Comparison of ENCODE assay signal across 31 cellular contexts in the genomic region with DNA sequence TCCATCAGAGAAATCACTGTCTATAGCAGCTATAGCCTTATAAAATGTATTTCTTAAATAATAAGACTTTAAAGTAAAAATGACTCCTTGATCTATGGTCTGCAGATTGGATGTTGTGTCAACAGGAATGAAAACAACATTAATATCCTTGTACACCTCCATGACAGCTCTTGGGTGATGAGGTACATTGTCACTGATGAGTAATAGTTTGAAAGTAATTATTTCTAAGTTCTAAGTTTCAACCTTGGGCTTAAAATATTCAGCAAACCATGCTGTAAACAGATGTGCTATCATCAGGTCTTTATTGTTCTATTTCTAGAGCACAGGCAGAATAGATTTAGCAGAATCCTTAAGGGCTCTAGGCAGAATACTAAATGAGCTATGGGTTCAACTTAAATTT.
"Had no signal": no experiment of that assay in that cellular context is flagged by ENCODE, and none has a peak within 500 bp of the region (broad histone marks: within the 10 kb centered on the region; RNA-seq: fewer than 3 reads in every experiment).

No MANE protein-coding gene starts in this region.

- H3K27me3 ChIP-seq: brain microvascular endothelial cell, heart left ventricle had no signal

- H3K9me3 ChIP-seq: heart left ventricle had no signal

- H3K4me1 ChIP-seq: heart left ventricle had no signal

- ATAC-seq: activated CD4-positive, CD25-positive, alpha-beta regulatory T cell treated with anti-CD3 and anti-CD28 coated beads, Interleukin-2, amount 50 U/mL, for 24 hours; activated CD8-positive, alpha-beta memory T cell treated with anti-CD3 and anti-CD28 coated beads, Interleukin-2, amount 10 ng/mL, durations not matched to agents 7 days and 5 days; activated CD8-positive, alpha-beta T cell treated with anti-CD3 and anti-CD28 coated beads, Interleukin-2, amount 10 ng/mL, durations not matched to agents 7 days and 5 days; esophagus mucosa; heart left ventricle; T-helper 17 cell had no signal

- H3K4me3 Mint-ChIP-seq: activated B cell treated with CpG ODN at 0.5 μM for 24 hours; activated CD8-positive, alpha-beta memory T cell treated with anti-CD3 and anti-CD28 coated beads, Interleukin-2, amount 10 ng/mL, durations not matched to agents 7 days and 5 days; activated CD8-positive, alpha-beta T cell treated with anti-CD3 and anti-CD28 coated beads, Interleukin-2, amount 10 ng/mL, durations not matched to agents 7 days and 5 days; activated naive CD8-positive, alpha-beta T cell; activated T-helper 1 cell treated with anti-CD3 and anti-CD28 coated beads, Interleukin-12 subunit alpha, Interleukin-12 subunit beta, Interleukin-2, Interleukin-4 antibody, amounts not matched to agents 30 ng/mL and 10 ng/mL and 1 ng/mL, durations not matched to agents 14 hours and 24 hours and 36 hours; T-helper 17 cell; T-helper 2 cell treated with Interferon-gamma antibody and Interleukin-4, amounts not matched to agents 5 μg/mL and 100 μg/mL, for 36 hours had no signal

- DNase-seq: activated B cell treated with CpG ODN at 0.5 μM for 24 hours; activated CD4-positive, alpha-beta T cell treated with anti-CD3 and anti-CD28 coated beads for 48 hours; activated CD4-positive, alpha-beta T cell treated with anti-CD3 and anti-CD28 coated beads, Interleukin-2, amount 50 U/mL, for 1 hour; activated CD4-positive, alpha-beta T cell treated with anti-CD3 and anti-CD28 coated beads, Interleukin-2, amount 50 U/mL, for 48 hours; activated CD8-positive, alpha-beta memory T cell treated with anti-CD3 and anti-CD28 coated beads, Interleukin-2, amount 10 ng/mL, durations not matched to agents 7 days and 5 days; activated CD8-positive, alpha-beta memory T cell treated with anti-CD3 and anti-CD28 coated beads, Interleukin-2, amount 50 U/mL, for 4 hours; activated CD8-positive, alpha-beta T cell treated with anti-CD3 and anti-CD28 coated beads, Interleukin-2, amount 10 ng/mL, durations not matched to agents 7 days and 5 days; activated gamma-delta T cell; activated naive CD4-positive, alpha-beta T cell treated with anti-CD3 and anti-CD28 coated beads, Interleukin-2, amount 50 U/mL, for 16 hours; activated naive CD4-positive, alpha-beta T cell treated with Interleukin-2 at 50 U/mL for 16 hours; activated T-cell treated with anti-CD3 and anti-CD28 coated beads, Interleukin-2, amount 50 U/mL, for 1 hour; activated T-cell treated with anti-CD3 and anti-CD28 coated beads, Interleukin-2, amount 50 U/mL, for 48 hours; amniotic stem cell; anterior cingulate cortex; brain microvascular endothelial cell; caudate nucleus; cortex of kidney; dermis blood vessel endothelial cell; effector CD4-positive, alpha-beta T cell; heart left ventricle; hypothalamus; T-helper 1 cell; T-helper 17 cell; T1000; WERI-Rb-1 had no signal

- H3K27me3 Mint-ChIP-seq: activated B cell treated with CpG ODN at 0.5 μM for 24 hours; activated CD8-positive, alpha-beta memory T cell treated with anti-CD3 and anti-CD28 coated beads, Interleukin-2, amount 10 ng/mL, durations not matched to agents 7 days and 5 days; activated naive CD8-positive, alpha-beta T cell; T-helper 17 cell had no signal

- H3K36me3 ChIP-seq: brain microvascular endothelial cell, heart left ventricle, WERI-Rb-1 had no signal

- H3K4me3 ChIP-seq: heart left ventricle had no signal

- H3K4me1 Mint-ChIP-seq: activated B cell treated with CpG ODN at 0.5 μM for 24 hours; activated CD8-positive, alpha-beta memory T cell treated with anti-CD3 and anti-CD28 coated beads, Interleukin-2, amount 10 ng/mL, durations not matched to agents 7 days and 5 days; T-helper 17 cell had no signal

- H3K27ac ChIP-seq: brain microvascular endothelial cell, heart left ventricle, WERI-Rb-1 had no signal

- H3K27ac Mint-ChIP-seq: activated B cell treated with CpG ODN at 0.5 μM for 24 hours; activated CD8-positive, alpha-beta memory T cell treated with anti-CD3 and anti-CD28 coated beads, Interleukin-2, amount 10 ng/mL, durations not matched to agents 7 days and 5 days; activated CD8-positive, alpha-beta T cell treated with anti-CD3 and anti-CD28 coated beads, Interleukin-2, amount 10 ng/mL, durations not matched to agents 7 days and 5 days; activated naive CD8-positive, alpha-beta T cell; activated T-helper 1 cell treated with anti-CD3 and anti-CD28 coated beads, Interleukin-12 subunit alpha, Interleukin-12 subunit beta, Interleukin-2, Interleukin-4 antibody, amounts not matched to agents 30 ng/mL and 10 ng/mL and 1 ng/mL, durations not matched to agents 14 hours and 24 hours and 36 hours; activated T-helper 2 cell treated with anti-CD3 and anti-CD28 coated beads, Interferon-gamma antibody, Interleukin-2, Interleukin-4, amounts not matched to agents 10 μg/mL and 5 μg/mL and 100 μg/mL, durations not matched to agents 14 hours and 24 hours and 36 hours; T-helper 17 cell; T-helper 2 cell treated with Interferon-gamma antibody and Interleukin-4, amounts not matched to agents 5 μg/mL and 100 μg/mL, for 36 hours had no signal

- H3K36me3 Mint-ChIP-seq: activated CD8-positive, alpha-beta memory T cell treated with anti-CD3 and anti-CD28 coated beads, Interleukin-2, amount 10 ng/mL, durations not matched to agents 7 days and 5 days; activated naive CD8-positive, alpha-beta T cell had no signal
